ENCODE assay signal across 1 cellular context in genomic region chr12:110698171-110698902, GRCh38.
A peak's percentile ranks its signal among the peaks of the same experiment; 100 is the strongest.
TF ChIP-seq lines count a peak whose summit lies in the region.

No MANE protein-coding gene starts in this region.

TF ChIP-seq in A549, 52 proteins besides CTCF, POLR2A, EP300 and RAD21 (continued from another document):
- TF ChIP-seq REST (IDR thresholded peaks at IDR 0.05) (no peak), FOSL2 (IDR thresholded peaks at IDR 0.05) (no peak), FOSL2 (CRISPR knock-in tag; IDR thresholded peaks at IDR 0.05) (peak; percentile 45), ATOH8 (CRISPR knock-in tag; IDR thresholded peaks at IDR 0.05; ENCODE audit: low read depth) (no peak), HEYL (CRISPR knock-in tag; IDR thresholded peaks at IDR 0.05) (no peak), FOSB (CRISPR knock-in tag; IDR thresholded peaks at IDR 0.05) (no peak), ZSCAN20 (CRISPR knock-in tag; IDR thresholded peaks at IDR 0.05) (no peak)
